Comparison of ENCODE assay signal across 8 cellular contexts in genomic region chr10:132142396-132143161, GRCh38.
DNase-seq lines count a peak whose midpoint lies in the region; ATAC-seq and TF ChIP-seq lines count a peak whose summit lies in the region.

No MANE protein-coding gene starts in this region.

- H3K27ac ChIP-seq in brain microvascular endothelial cell = no peak overlapping the region

- DNase-seq in DMS153 treated with DMSO at 0.1 percent for 48 hours (lab: John Stamatoyannopoulos, UW; ENCODE audit: unreplicated experiment) = peak; percentile 13
- no peak for DNase-seq in DMS153 (lab: John Stamatoyannopoulos, UW)
- peak; percentile 18 for DNase-seq in T-helper 22 cell (ENCODE audit: low read depth)
- no peak for DNase-seq in brain microvascular endothelial cell
- DNase-seq in kidney tubule cell (ENCODE audit: low spot score) = peak; percentile 35
- peak; percentile 30 for DNase-seq in stimulated activated CD8-positive, alpha-beta memory T cell treated with anti-CD3 and anti-CD28 coated beads, Interleukin-15, amount 100 ng/mL, for 24 hours (ENCODE audit: low read depth)

- in situ Hi-C loops in brain microvascular endothelial cell (cut with HindIII; ENCODE audit: low pct_ligation_motif_present, low sequenced_read_pairs) = no loop called here

- TF ChIP-seq CTCF in brain microvascular endothelial cell (IDR thresholded peaks at IDR 0.05; ENCODE audit: low read depth, low read length, missing control alignments) = peak; percentile 78

- no peak overlapping the region for H3K4me3 ChIP-seq in brain microvascular endothelial cell (ENCODE audit: low read depth, low read length)

- ATAC-seq in HG02852 (IDR thresholded peaks at IDR 0.05; ENCODE audit: unreplicated experiment) = peak; percentile 56
- no peak for ATAC-seq in GM18870 (IDR thresholded peaks at IDR 0.05; ENCODE audit: unreplicated experiment)

- H3K36me3 ChIP-seq in brain microvascular endothelial cell (replicated peaks) = no peaks in the 10 kb centered on the region

- no peaks in the 10 kb centered on the region for H3K27me3 ChIP-seq in brain microvascular endothelial cell (replicated peaks)

Comparison
In these comparisons a context has a peak if more than half of its experiments do, and no peak if none do; other contexts are left out.
1. DNase-seq: peak in DMS153 treated with DMSO at 0.1 percent for 48 hours (single experiment), T-helper 22 cell (single experiment), kidney tubule cell (single experiment) and stimulated activated CD8-positive, alpha-beta memory T cell treated with anti-CD3 and anti-CD28 coated beads, Interleukin-15, amount 100 ng/mL, for 24 hours (single experiment); none in DMS153 (single experiment) and brain microvascular endothelial cell (single experiment).